Comparison of ENCODE assay signal across 33 cellular contexts in genomic region chr11:69342588-69343330, GRCh38. TPM values are rescaled to one million over a fixed set of nuclear protein-coding genes. Genes with fewer than 3 reads are reported as not detected.
DNase-seq lines count a peak whose midpoint lies in the region; TF ChIP-seq lines count a peak whose summit lies in the region.
"Had no signal": no experiment of that assay in that cellular context is flagged by ENCODE, and none has a peak within 500 bp of the region (broad histone marks: within the 10 kb centered on the region; RNA-seq: fewer than 3 reads in every experiment).

No MANE protein-coding gene starts in this region.

- WGBS in neuronal stem cell (ENCODE audit: extremely low coverage in 2 of 2, insufficient read length in 2 of 2, insufficient replicate concordance in 1 of 2), 2 donors: no CpG with 5 or more reads among the region's 13 CpGs

- H4K8ac ChIP-seq in neuronal stem cell (ENCODE audit: low read depth, low read length): no peak overlapping the region

- H3K4me2 ChIP-seq in BLaER1 (peak overlapping the region; percentile 21; the same call in 1 of the 2 replicates), neuronal stem cell (ENCODE audit: insufficient read depth, low read length, poor library complexity, severe bottlenecking) (no peak overlapping the region)

- H3K36me3 Mint-ChIP-seq in activated CD4-positive, alpha-beta memory T cell treated with anti-CD3 and anti-CD28 coated beads for 36 hours: peaks cover 4% of the 10 kb centered on the region
- no peaks in the 10 kb centered on the region for H3K36me3 Mint-ChIP-seq in activated CD4-positive, alpha-beta memory T cell treated with anti-CD3 and anti-CD28 coated beads, Interleukin-2, amount 10 ng/mL, durations not matched to agents 7 days and 5 days (ENCODE audit: low read depth)
- H3K36me3 Mint-ChIP-seq: CD8-positive, alpha-beta T cell had no signal

- H3K9me3 ChIP-seq in BLaER1: peaks cover 22% of the 10 kb centered on the region
- no peaks in the 10 kb centered on the region for H3K9me3 ChIP-seq in colonic mucosa
- no peaks in the 10 kb centered on the region for H3K9me3 ChIP-seq in neuronal stem cell (replicated peaks in 1 of 2; ENCODE audit: control insufficient read depth in 2 of 2, insufficient read depth in 1 of 2, low read depth in 1 of 2, low read length in 2 of 2)
- H3K9me3 ChIP-seq: mucosa of descending colon, testis, uterus had no signal

- H3K27me3 Mint-ChIP-seq in activated CD4-positive, alpha-beta memory T cell treated with anti-CD3 and anti-CD28 coated beads for 36 hours: no peaks in the 10 kb centered on the region
- H3K27me3 Mint-ChIP-seq in activated CD4-positive, alpha-beta memory T cell treated with anti-CD3 and anti-CD28 coated beads, Interleukin-2, amount 10 ng/mL, durations not matched to agents 7 days and 5 days: no peaks in the 10 kb centered on the region
- H3K27me3 Mint-ChIP-seq: activated CD4-positive, alpha-beta T cell treated with anti-CD3 and anti-CD28 coated beads, Interleukin-2, amount 10 ng/mL, durations not matched to agents 7 days and 5 days; stimulated activated naive CD8-positive, alpha-beta T cell treated with anti-CD3 and anti-CD28 coated beads, Interleukin-15, Interleukin-2, amounts not matched to agents 100 ng/mL and 50 ng/mL, for 24 hours had no signal

- no peaks in the 10 kb centered on the region for H3K27me3 ChIP-seq in BLaER1
- no peaks in the 10 kb centered on the region for H3K27me3 ChIP-seq in colonic mucosa
- no peaks in the 10 kb centered on the region for H3K27me3 ChIP-seq in neuronal stem cell (ENCODE audit: control insufficient read depth in 3 of 3, insufficient read depth in 3 of 3, low read depth in 1 of 3, low read length in 3 of 3)
- H3K27me3 ChIP-seq: testis, uterus had no signal

- H3K18ac ChIP-seq in neuronal stem cell (ENCODE audit: low read length): no peak overlapping the region

- DNase-seq in activated CD4-positive, alpha-beta memory T cell treated with anti-CD3 and anti-CD28 coated beads for 36 hours: peak; percentile 4
- no peak for DNase-seq in activated CD4-positive, alpha-beta memory T cell treated with anti-CD3 and anti-CD28 coated beads, Interleukin-2, amount 10 ng/mL, durations not matched to agents 7 days and 5 days
- DNase-seq in colonic mucosa (peak; percentile 5), neuronal stem cell (ENCODE audit: low spot score) (no peak), C1 segment of cervical spinal cord (lab: John Stamatoyannopoulos, UW) (no peak), A172 (ENCODE audit: low spot score) (no peak), glomerular visceral epithelial cell (ENCODE audit: extremely low spot score) (no peak)
- DNase-seq: activated CD4-positive, alpha-beta T cell treated with anti-CD3 and anti-CD28 coated beads, Interleukin-2, amount 10 ng/mL, durations not matched to agents 7 days and 5 days; activated effector memory CD4-positive, alpha-beta T cell treated with anti-CD3 and anti-CD28 coated beads, Interleukin-2, amount 50 U/mL, for 16 hours; AML-193; caudate nucleus; effector memory CD8-positive, alpha-beta T cell; erythroblast; glutamatergic neuron; Karpas-422; mucosa of descending colon; NCI-H1436; NCI-H2081; NCI-H2227 treated with DMSO at 0.1 percent for 48 hours; NCI-H526; OCI-M1; retina; T1000; testis; uterus; WERI-Rb-1 had no signal

- H2AK5ac ChIP-seq in neuronal stem cell (ENCODE audit: low read depth, low read length): peak overlapping the region; percentile 7

- no peak overlapping the region for H3K27ac Mint-ChIP-seq in activated CD4-positive, alpha-beta memory T cell treated with anti-CD3 and anti-CD28 coated beads for 36 hours
- H3K27ac Mint-ChIP-seq in activated CD4-positive, alpha-beta memory T cell treated with anti-CD3 and anti-CD28 coated beads, Interleukin-2, amount 10 ng/mL, durations not matched to agents 7 days and 5 days: no peak overlapping the region
- H3K27ac Mint-ChIP-seq: activated CD4-positive, alpha-beta T cell treated with anti-CD3 and anti-CD28 coated beads, Interleukin-2, amount 10 ng/mL, durations not matched to agents 7 days and 5 days; CD8-positive, alpha-beta T cell; effector memory CD8-positive, alpha-beta T cell; natural killer cell treated with Interleukin-12 subunit alpha and Interleukin-12 subunit beta and Interleukin-15 and Interleukin-18, amount 100 ng/mL, for 72 hours; stimulated activated naive CD8-positive, alpha-beta T cell treated with anti-CD3 and anti-CD28 coated beads, Interleukin-15, Interleukin-2, amounts not matched to agents 100 ng/mL and 50 ng/mL, for 24 hours had no signal

- H3K23ac ChIP-seq in neuronal stem cell (ENCODE audit: low read depth, low read length, poor library complexity): no peak overlapping the region

- H3K36me3 ChIP-seq in BLaER1: no peaks in the 10 kb centered on the region
- H3K36me3 ChIP-seq in colonic mucosa: no peaks in the 10 kb centered on the region
- H3K36me3 ChIP-seq in neuronal stem cell (replicated peaks in 1 of 2; ENCODE audit: control insufficient read depth in 2 of 2, insufficient read depth in 2 of 2, low read length in 2 of 2): no peaks in the 10 kb centered on the region
- H3K36me3 ChIP-seq: uterus, WERI-Rb-1 had no signal

- H3K4me1 Mint-ChIP-seq in activated CD4-positive, alpha-beta memory T cell treated with anti-CD3 and anti-CD28 coated beads for 36 hours (ENCODE audit: low read depth): peaks cover 17% of the 10 kb centered on the region
- H3K4me1 Mint-ChIP-seq in activated CD4-positive, alpha-beta memory T cell treated with anti-CD3 and anti-CD28 coated beads, Interleukin-2, amount 10 ng/mL, durations not matched to agents 7 days and 5 days: peaks cover 7% of the 10 kb centered on the region

- no peak overlapping the region for H3K9ac ChIP-seq in BLaER1
- H3K9ac ChIP-seq in colonic mucosa (ENCODE audit: low read depth in 2 of 2, low read length in 2 of 2): no peak overlapping the region
- no peak overlapping the region for H3K9ac ChIP-seq in neuronal stem cell (ENCODE audit: low read depth, low read length, poor library complexity)

- no peak overlapping the region for H4K91ac ChIP-seq in neuronal stem cell (ENCODE audit: low read depth, low read length, poor library complexity)

- no peak overlapping the region for H3K4me3 Mint-ChIP-seq in activated CD4-positive, alpha-beta memory T cell treated with anti-CD3 and anti-CD28 coated beads for 36 hours
- no peak overlapping the region for H3K4me3 Mint-ChIP-seq in activated CD4-positive, alpha-beta memory T cell treated with anti-CD3 and anti-CD28 coated beads, Interleukin-2, amount 10 ng/mL, durations not matched to agents 7 days and 5 days
- H3K4me3 Mint-ChIP-seq: activated CD4-positive, alpha-beta T cell treated with anti-CD3 and anti-CD28 coated beads, Interleukin-2, amount 10 ng/mL, durations not matched to agents 7 days and 5 days; CD8-positive, alpha-beta T cell; effector memory CD8-positive, alpha-beta T cell; natural killer cell treated with Interleukin-12 subunit alpha and Interleukin-12 subunit beta and Interleukin-15 and Interleukin-18, amount 100 ng/mL, for 72 hours; stimulated activated naive CD8-positive, alpha-beta T cell treated with anti-CD3 and anti-CD28 coated beads, Interleukin-15, Interleukin-2, amounts not matched to agents 100 ng/mL and 50 ng/mL, for 24 hours had no signal

- no peak for TF ChIP-seq CTCF in colonic mucosa (IDR thresholded peaks at IDR 0.05)

- POLR2A ChIA-PET in activated CD4-positive, alpha-beta memory T cell treated with anti-CD3 and anti-CD28 coated beads for 36 hours (lab: Charles Lee): no interaction called here
- POLR2A ChIA-PET in activated CD4-positive, alpha-beta memory T cell treated with anti-CD3 and anti-CD28 coated beads, Interleukin-2, amount 10 ng/mL, durations not matched to agents 7 days and 5 days (lab: Charles Lee): no interaction called here

- H3K4me1 ChIP-seq in BLaER1 (peaks cover 10% of the 10 kb centered on the region), colonic mucosa (peaks cover under 1% of the 10 kb centered on the region), neuronal stem cell (ENCODE audit: control insufficient read depth in 2 of 2, insufficient read depth in 1 of 2, low read depth in 1 of 2, low read length in 2 of 2) (no peaks in the 10 kb centered on the region)
- H3K4me1 ChIP-seq: testis, uterus had no signal

- CTCF ChIA-PET in activated CD4-positive, alpha-beta memory T cell treated with anti-CD3 and anti-CD28 coated beads for 36 hours (lab: Charles Lee): no interaction called here
- CTCF ChIA-PET in activated CD4-positive, alpha-beta memory T cell treated with anti-CD3 and anti-CD28 coated beads, Interleukin-2, amount 10 ng/mL, durations not matched to agents 7 days and 5 days (lab: Charles Lee): no interaction called here

- no peak overlapping the region for H2BK120ac ChIP-seq in neuronal stem cell (ENCODE audit: low read depth, low read length)

- no peak overlapping the region for H2AFZ ChIP-seq in neuronal stem cell (ENCODE audit: low read length)

- peaks cover 14% of the 10 kb centered on the region for H3K9me3 Mint-ChIP-seq in activated CD4-positive, alpha-beta memory T cell treated with anti-CD3 and anti-CD28 coated beads for 36 hours
- H3K9me3 Mint-ChIP-seq in activated CD4-positive, alpha-beta memory T cell treated with anti-CD3 and anti-CD28 coated beads, Interleukin-2, amount 10 ng/mL, durations not matched to agents 7 days and 5 days: peaks cover 10% of the 10 kb centered on the region
- H3K9me3 Mint-ChIP-seq: effector memory CD8-positive, alpha-beta T cell had no signal

- H3K4ac ChIP-seq in neuronal stem cell (ENCODE audit: low read length): no peak overlapping the region

- intact Hi-C loops in activated CD4-positive, alpha-beta memory T cell treated with anti-CD3 and anti-CD28 coated beads for 36 hours (cut with micrococcal nuclease): no loop called here
- intact Hi-C loops in colonic mucosa (cut with DNase I): no loop called here

- no peak overlapping the region for H3K4me3 ChIP-seq in BLaER1
- H3K4me3 ChIP-seq in colonic mucosa: no peak overlapping the region
- H3K4me3 ChIP-seq in neuronal stem cell (ENCODE audit: low read length in 2 of 2): no peak overlapping the region
- H3K4me3 ChIP-seq: mucosa of descending colon, skin epidermis, testis, uterus had no signal

- H2BK15ac ChIP-seq in neuronal stem cell (ENCODE audit: low read length): no peak overlapping the region

- no peaks in the 10 kb centered on the region for H3K79me1 ChIP-seq in neuronal stem cell (ENCODE audit: low read depth, low read length)

- no peaks in the 10 kb centered on the region for H4K20me1 ChIP-seq in BLaER1

- no peak overlapping the region for H2BK5ac ChIP-seq in neuronal stem cell (ENCODE audit: low read length)

- H2BK12ac ChIP-seq in neuronal stem cell (ENCODE audit: low read length): no peak overlapping the region

- no peak overlapping the region for H3K27ac ChIP-seq in BLaER1
- H3K27ac ChIP-seq in colonic mucosa: no peak overlapping the region
- H3K27ac ChIP-seq in neuronal stem cell (replicated peaks; ENCODE audit: low read length): no peak overlapping the region
- H3K27ac ChIP-seq: HL-60, skin epidermis, testis, uterus, WERI-Rb-1 had no signal

- no peak overlapping the region for H3K14ac ChIP-seq in neuronal stem cell (ENCODE audit: low read length)

RNA-seq across cellular contexts. Expression of gene MYEOV, which starts 48.8 kb away (rescaled TPM):
- under 1 TPM in 1 of 2 experiments, not detected in 1; 0.14 TPM for total RNA-seq in activated CD4-positive, alpha-beta memory T cell treated with anti-CD3 and anti-CD28 coated beads for 36 hours
- not detected for total RNA-seq in activated CD4-positive, alpha-beta memory T cell treated with anti-CD3 and anti-CD28 coated beads, Interleukin-2, amount 10 ng/mL, durations not matched to agents 7 days and 5 days
- 1 to 10 TPM; 4.5 to 8.2 TPM for total RNA-seq in colonic mucosa
- 0.08 TPM for polyA plus RNA-seq in neuronal stem cell (2013, experiment 1 of 2)
- 0.26 TPM for polyA plus RNA-seq in neuronal stem cell (2013, experiment 2 of 2)
- 68.7 and 130 TPM in 2 replicates for total RNA-seq in A172 (2014; rRNA removed; shearing (Covaris generic))
- total RNA-seq: activated CD4-positive, alpha-beta T cell treated with anti-CD3 and anti-CD28 coated beads, Interleukin-2, amount 10 ng/mL, durations not matched to agents 7 days and 5 days; natural killer cell treated with Interleukin-12 subunit alpha and Interleukin-12 subunit beta and Interleukin-15 and Interleukin-18, amount 100 ng/mL, for 72 hours; SK-MEL-5 had no signal

Comparison
In these comparisons a context has a peak if more than half of its experiments do, and no peak if none do; other contexts are left out.
1. DNase-seq: peak in activated CD4-positive, alpha-beta memory T cell treated with anti-CD3 and anti-CD28 coated beads for 36 hours (single experiment) and colonic mucosa (single experiment); none in activated CD4-positive, alpha-beta memory T cell treated with anti-CD3 and anti-CD28 coated beads, Interleukin-2, amount 10 ng/mL, durations not matched to agents 7 days and 5 days (single experiment), neuronal stem cell (single experiment), C1 segment of cervical spinal cord (0 of 14), A172 (single experiment) and glomerular visceral epithelial cell (single experiment).
2. RNA of gene MYEOV, which starts 48.8 kb away (total RNA-seq): 68.7 to 130 TPM in A172 and 4.5 to 8.2 TPM in colonic mucosa; 0.14 TPM in activated CD4-positive, alpha-beta memory T cell treated with anti-CD3 and anti-CD28 coated beads for 36 hours and not detected in activated CD4-positive, alpha-beta memory T cell treated with anti-CD3 and anti-CD28 coated beads, Interleukin-2, amount 10 ng/mL, durations not matched to agents 7 days and 5 days; every median in the first group is over 4 times any median in the second.